ENCODE assay signal across 13 cellular contexts in the genomic region with DNA sequence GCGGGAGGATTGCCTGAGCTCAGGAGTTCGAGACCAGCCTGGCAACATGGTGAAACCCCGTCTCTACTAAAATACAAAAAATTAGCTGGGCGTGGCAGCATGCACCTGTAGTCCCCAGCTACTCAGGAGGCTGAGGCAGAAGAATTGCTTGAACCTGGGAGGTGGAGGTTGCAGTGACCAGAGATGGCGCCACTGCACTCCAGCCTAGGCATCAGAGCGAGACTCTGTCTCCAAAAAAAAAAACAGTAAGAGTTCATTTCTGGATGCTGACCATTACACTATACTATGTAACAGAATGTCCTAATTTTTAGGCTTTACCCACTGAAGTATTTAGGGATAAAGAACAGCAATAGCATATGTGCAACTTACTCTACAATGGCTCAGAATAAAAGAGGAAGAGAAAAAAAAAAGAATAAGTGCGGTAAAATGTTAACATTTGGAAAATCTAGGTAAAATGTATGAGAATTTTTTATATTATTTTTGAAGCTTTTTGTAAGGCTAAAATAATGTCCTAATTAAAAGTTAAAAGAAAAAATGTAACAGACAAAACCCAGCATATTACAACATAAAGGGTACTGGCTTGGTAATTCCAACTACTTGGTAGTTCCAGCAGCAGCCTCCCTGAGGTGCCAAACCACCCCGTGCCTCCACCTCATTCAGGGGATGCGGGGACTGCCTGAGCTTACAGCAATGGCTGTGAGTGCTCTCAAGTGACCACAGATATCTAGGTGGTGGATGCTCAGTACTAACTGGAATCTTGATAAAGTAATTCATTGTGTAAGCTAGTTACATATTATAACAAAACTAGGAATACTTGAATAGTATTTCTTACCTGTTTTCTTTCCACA. TPM values are rescaled to one million over a fixed set of nuclear protein-coding genes. Genes with fewer than 3 reads are reported as not detected.
DNase-seq lines count a peak whose midpoint lies in the region; ATAC-seq, FAIRE-seq and TF ChIP-seq lines count a peak whose summit lies in the region.
"Had no signal": no experiment of that assay in that cellular context is flagged by ENCODE, and none has a peak within 500 bp of the region (broad histone marks: within the 10 kb centered on the region; RNA-seq: fewer than 3 reads in every experiment).

No MANE protein-coding gene starts in this region.

- POLR2A ChIA-PET in GM10248 (lab: Yijun Ruan, JAX) = no interaction called here

- H3K4me3 ChIP-seq in astrocyte of the spinal cord (ENCODE audit: low read depth, low read length) (no peak overlapping the region), osteoblast (ENCODE audit: insufficient read depth, low read length) (no peak overlapping the region)
- H3K4me3 ChIP-seq: body of pancreas, skin epidermis, thoracic aorta had no signal

- peaks cover 31% of the 10 kb centered on the region for H3K79me2 ChIP-seq in osteoblast (ENCODE audit: insufficient read depth, low read length)

- ATAC-seq in GM18511 (IDR thresholded peaks at IDR 0.05; ENCODE audit: unreplicated experiment) = no peak
- no peak for ATAC-seq in GM18517 (IDR thresholded peaks at IDR 0.05; ENCODE audit: unreplicated experiment)
- ATAC-seq: body of pancreas, T-cell had no signal

- H3K27ac ChIP-seq in osteoblast (ENCODE audit: low read depth, low read length) = no peak overlapping the region
- H3K27ac ChIP-seq: body of pancreas, skin epidermis, thoracic aorta had no signal

- in situ Hi-C loops in astrocyte of the spinal cord (cut with HindIII; ENCODE audit: low sequenced_read_pairs) = no loop called here

- DNase-seq in GM10248 (ENCODE audit: extremely low spot score) = no peak
- DNase-seq in NCI-H69 (lab: John Stamatoyannopoulos, UW) = peak; percentile 2
- DNase-seq in astrocyte of the spinal cord (ENCODE audit: low read depth, low spot score) = no peak
- no peak for DNase-seq in osteoblast (ENCODE audit: insufficient read length, low spot score, missing footprints)
- no peak for DNase-seq in GM19239 (ENCODE audit: insufficient read length, low spot score)
- DNase-seq in cardiac septum (ENCODE audit: low spot score) = no peak
- DNase-seq: NCI-H2081 had no signal

- no peaks in the 10 kb centered on the region for H3K4me1 ChIP-seq in osteoblast (ENCODE audit: insufficient read depth, low read length)
- H3K4me1 ChIP-seq: body of pancreas had no signal

- intact Hi-C loops in cardiac septum (cut with DNase I) = no loop called here

- no peaks in the 10 kb centered on the region for H3K9me3 ChIP-seq in osteoblast (ENCODE audit: low read depth, low read length)
- H3K9me3 ChIP-seq: body of pancreas, thoracic aorta had no signal

- H2AFZ ChIP-seq in osteoblast (ENCODE audit: low read length) = no peak overlapping the region

- TF ChIP-seq CTCF in GM10248 (IDR thresholded peaks at IDR 0.05; ENCODE audit: control extremely low read depth, extremely low read depth, low read depth, missing control alignments) (peak; percentile 26), astrocyte of the spinal cord (IDR thresholded peaks at IDR 0.05; ENCODE audit: low read depth, low read length) (peak; percentile 42), osteoblast (IDR thresholded peaks at IDR 0.05; ENCODE audit: extremely low read depth, low read depth, low read length) (peak; percentile 26)

- no peak for FAIRE-seq in GM19239 (lab: Jason Lieb, UNC)

- CTCF ChIA-PET in GM10248 (lab: Yijun Ruan, JAX) = interaction anchor here (0.9 to 1.8 kb wide), 7 partner anchors 8 to 128 kb away, joined by 3 to 6 read pairs (median 4); a partner anchor contains a TSS

- H4K20me1 ChIP-seq in osteoblast (ENCODE audit: insufficient read depth, low read length) = peaks cover 12% of the 10 kb centered on the region

- peaks cover 62% of the 10 kb centered on the region for H3K36me3 ChIP-seq in osteoblast (ENCODE audit: insufficient read depth, low read length)

- no peaks in the 10 kb centered on the region for H3K27me3 ChIP-seq in osteoblast (ENCODE audit: insufficient read depth, low read length)
- H3K27me3 ChIP-seq: body of pancreas had no signal

- no peak overlapping the region for H3K4me2 ChIP-seq in osteoblast (ENCODE audit: insufficient read depth, low read length)

RNA-seq across cellular contexts. Expression of a gene that starts 10.9 kb away (rescaled TPM):
- total RNA-seq in osteoblast (76.0 and 78.5 TPM in 2 replicates), cardiac septum (64.0 TPM)

RNA-seq across cellular contexts. Expression of a gene that starts 33.0 kb away (rescaled TPM):
- 0.36 and 1.2 TPM in 2 replicates for total RNA-seq in osteoblast
- 7.5 TPM for total RNA-seq in cardiac septum

RNA-seq across cellular contexts. Expression of a gene that starts 33.2 kb away (rescaled TPM):
- total RNA-seq in osteoblast (104 and 174 TPM in 2 replicates), cardiac septum (36.1 TPM)
